ENCODE assay signal across 8 cellular contexts in genomic region chr2:127857494-127857818, GRCh38. TPM values are rescaled to one million over a fixed set of nuclear protein-coding genes. Genes with fewer than 3 reads are reported as not detected.
A peak's percentile ranks its signal among the peaks of the same experiment; 100 is the strongest.
DNase-seq lines count a peak whose midpoint lies in the region; ATAC-seq, FAIRE-seq and TF ChIP-seq lines count a peak whose summit lies in the region.

No MANE protein-coding gene starts in this region.

- H3K36me3 Mint-ChIP-seq in CD4-positive, CD25-positive, alpha-beta regulatory T cell = no peaks in the 10 kb centered on the region

- peak in 2 of 3 donors; percentile 16 to 39 for DNase-seq in CD4-positive, CD25-positive, alpha-beta regulatory T cell
- peak; percentile 24 for DNase-seq in NCI-H510A treated with DMSO at 0.1 percent for 48 hours (lab: John Stamatoyannopoulos, UW)
- no peak for DNase-seq in astrocyte of the cerebellum (ENCODE audit: low read depth)
- no peak for DNase-seq in kidney
- no peak for DNase-seq in NCI-H1048 (lab: John Stamatoyannopoulos, UW)

- in situ Hi-C loops in astrocyte of the cerebellum (cut with HindIII; ENCODE audit: low sequenced_read_pairs) = no loop called here

- H3K27ac ChIP-seq in CD4-positive, CD25-positive, alpha-beta regulatory T cell (ENCODE audit: insufficient read depth, low read length, poor library complexity, severe bottlenecking) = peak overlapping the region; percentile 73
- H3K27ac ChIP-seq in kidney (ENCODE audit: low read depth in 2 of 2, low read length in 2 of 2) = peak overlapping the region; percentile 48 to 52
- peak overlapping the region; percentile 41 for H3K27ac ChIP-seq in stomach smooth muscle (ENCODE audit: low read length)

- intact Hi-C loops in kidney (cut with DNase I) = no loop called here

- no peaks in the 10 kb centered on the region for H3K9me3 ChIP-seq in CD4-positive, CD25-positive, alpha-beta regulatory T cell (ENCODE audit: control insufficient read depth in 2 of 2, low read length in 2 of 2)
- H3K9me3 ChIP-seq in kidney (ENCODE audit: control insufficient read depth in 1 of 2, low read length in 2 of 2) (no peaks in the 10 kb centered on the region), stomach smooth muscle (ENCODE audit: control insufficient read depth in 2 of 2, low read length in 2 of 2) (no peaks in the 10 kb centered on the region)

- peak overlapping the region; percentile 94 for H3K4me3 ChIP-seq in CD4-positive, CD25-positive, alpha-beta regulatory T cell (ENCODE audit: low read depth, low read length)
- H3K4me3 ChIP-seq in astrocyte of the cerebellum (ENCODE audit: low read depth, low read length) (peak overlapping the region; percentile 82), kidney (ENCODE audit: low read length in 2 of 2) (peak overlapping the region; percentile 88 to 91), stomach smooth muscle (ENCODE audit: low read length in 2 of 2) (peak overlapping the region; percentile 67 to 91)

- H3K4me1 ChIP-seq in CD4-positive, CD25-positive, alpha-beta regulatory T cell (ENCODE audit: control insufficient read depth, insufficient read depth, low read length, poor library complexity, severe bottlenecking) = peaks cover 43% of the 10 kb centered on the region
- H3K4me1 ChIP-seq in kidney (ENCODE audit: control insufficient read depth in 1 of 2, insufficient read depth in 1 of 2, low read depth in 1 of 2, low read length in 2 of 2) = peaks cover 0 to 2% of the 10 kb centered on the region in 2 donors
- peaks cover 15% of the 10 kb centered on the region for H3K4me1 ChIP-seq in stomach smooth muscle (ENCODE audit: control insufficient read depth, insufficient read depth, low read length)

- FAIRE-seq in kidney (lab: Jason Lieb, UNC) = no peak

- peak overlapping the region; percentile 94 to 96 (median 94) for H3K27ac Mint-ChIP-seq in CD4-positive, CD25-positive, alpha-beta regulatory T cell

- H3K36me3 ChIP-seq in CD4-positive, CD25-positive, alpha-beta regulatory T cell (ENCODE audit: control insufficient read depth, insufficient read depth, low read length) = peaks cover 11% of the 10 kb centered on the region
- H3K36me3 ChIP-seq in kidney (ENCODE audit: control insufficient read depth in 1 of 2, insufficient read depth in 2 of 2, low read length in 2 of 2) (peaks cover 1 to 2% of the 10 kb centered on the region in 2 donors), stomach smooth muscle (ENCODE audit: control insufficient read depth in 2 of 2, insufficient read depth in 2 of 2, low read length in 2 of 2) (no peaks in the 10 kb centered on the region)

- no peaks in the 10 kb centered on the region for H3K27me3 ChIP-seq in CD4-positive, CD25-positive, alpha-beta regulatory T cell (ENCODE audit: control insufficient read depth, insufficient read depth, low read length)
- H3K27me3 ChIP-seq in stomach smooth muscle (ENCODE audit: control insufficient read depth in 1 of 2, insufficient read depth in 2 of 2, low read length in 2 of 2) = no peaks in the 10 kb centered on the region

- H3K9ac ChIP-seq in kidney (ENCODE audit: low read length in 2 of 2) = peak overlapping the region; percentile 72 to 84
- peak overlapping the region; percentile 84 to 94 for H3K9ac ChIP-seq in stomach smooth muscle (ENCODE audit: low read length in 2 of 2)

- no peaks in the 10 kb centered on the region for H3K27me3 Mint-ChIP-seq in CD4-positive, CD25-positive, alpha-beta regulatory T cell

- H3K9me3 Mint-ChIP-seq in CD4-positive, CD25-positive, alpha-beta regulatory T cell = no peaks in the 10 kb centered on the region

- TF ChIP-seq CTCF in astrocyte of the cerebellum (IDR thresholded peaks at IDR 0.05; ENCODE audit: low read depth, low read length, missing control alignments) (no peak), kidney (IDR thresholded peaks at IDR 0.05; ENCODE audit: borderline replicate concordance, extremely low read depth, insufficient read depth) (no peak)

- peaks cover 9 to 64% (median 32%) of the 10 kb centered on the region in 4 donors for H3K4me1 Mint-ChIP-seq in CD4-positive, CD25-positive, alpha-beta regulatory T cell

- peak overlapping the region; percentile 91 to 96 (median 94) for H3K4me3 Mint-ChIP-seq in CD4-positive, CD25-positive, alpha-beta regulatory T cell

- no peak for ATAC-seq in CD4-positive, CD25-positive, alpha-beta regulatory T cell (ENCODE audit: low read depth in 2 of 2)
- ATAC-seq in GM21723 (IDR thresholded peaks at IDR 0.05; ENCODE audit: unreplicated experiment) = peak; percentile 28
- no peak for ATAC-seq in GM19455 (IDR thresholded peaks at IDR 0.05; ENCODE audit: unreplicated experiment)

RNA-seq across cellular contexts. Expression of gene POLR2D, which starts 0.5 kb away (rescaled TPM):
- 25.3 TPM for total RNA-seq in CD4-positive, CD25-positive, alpha-beta regulatory T cell
- polyA plus RNA-seq in CD4-positive, CD25-positive, alpha-beta regulatory T cell = 10 to 100 TPM; 31.8 to 44.1 (median 36.0) TPM
- total RNA-seq in kidney = 21.5 TPM
- polyA plus RNA-seq in kidney (ENCODE audit: insufficient read depth, low read depth, low replicate concordance) = 7.9 TPM

RNA-seq across cellular contexts. Expression of gene AMMECR1L, which starts 28.3 kb away (rescaled TPM):
- total RNA-seq in CD4-positive, CD25-positive, alpha-beta regulatory T cell = 14.0 TPM
- polyA plus RNA-seq in CD4-positive, CD25-positive, alpha-beta regulatory T cell = 1 to 10 TPM; 3.3 to 8.5 (median 5.6) TPM
- 16.4 TPM for total RNA-seq in kidney
- polyA plus RNA-seq in kidney (ENCODE audit: insufficient read depth, low read depth, low replicate concordance) = 6.3 TPM

RNA-seq across cellular contexts. Expression of gene WDR33, which starts 46.5 kb away (rescaled TPM):
- total RNA-seq in CD4-positive, CD25-positive, alpha-beta regulatory T cell = 71.4 TPM
- polyA plus RNA-seq in CD4-positive, CD25-positive, alpha-beta regulatory T cell = 10 to 100 TPM; 31.5 to 42.5 (median 34.0) TPM
- 60.2 TPM for total RNA-seq in kidney
- 19.8 TPM for polyA plus RNA-seq in kidney (ENCODE audit: insufficient read depth, low read depth, low replicate concordance)

Comparison
In these comparisons a context has a peak if more than half of its experiments do, and no peak if none do; other contexts are left out.
1. DNase-seq: peak in CD4-positive, CD25-positive, alpha-beta regulatory T cell (2 of 3) and NCI-H510A treated with DMSO at 0.1 percent for 48 hours (single experiment); none in astrocyte of the cerebellum (single experiment), kidney (single experiment) and NCI-H1048 (single experiment).
2. Peak in every context shown above with its lines, with median percentiles within 50 percentile points of each other: H3K27ac ChIP-seq and H3K4me3 ChIP-seq.